Comparison of ENCODE assay signal across 7 cellular contexts in genomic region chr3:182185341-182185740, GRCh38.
"Had no signal": no experiment of that assay in that cellular context is flagged by ENCODE, and none has a peak within 500 bp of the region (broad histone marks: within the 10 kb centered on the region; RNA-seq: fewer than 3 reads in every experiment).

No MANE protein-coding gene starts in this region.

- FAIRE-seq: K562 had no signal

- H3K4me3 Mint-ChIP-seq: GM23338, HFFc6 had no signal

- H3K4me3 ChIP-seq: GM23338, K562 had no signal

- DNase-seq: H7, HFFc6, IMR-90, KG1 had no signal

- H3K27ac Mint-ChIP-seq: HFFc6 had no signal

- H2AFZ ChIP-seq: GM23338 had no signal

- H3K4me2 ChIP-seq: GM23338 had no signal

- H3K27ac ChIP-seq: HL-60 had no signal
